Comparison of ENCODE assay signal across 7 cellular contexts in genomic region chr2:10382313-10383061, GRCh38.
DNase-seq lines count a peak whose midpoint lies in the region; ATAC-seq and TF ChIP-seq lines count a peak whose summit lies in the region.

No MANE protein-coding gene starts in this region.

- peak; percentile 53 for ATAC-seq in GM19025 (IDR thresholded peaks at IDR 0.05; ENCODE audit: low read depth, unreplicated experiment)
- peak; percentile 40 for ATAC-seq in HG03039 (IDR thresholded peaks at IDR 0.05; ENCODE audit: unreplicated experiment)
- no peak for ATAC-seq in HG03025 (IDR thresholded peaks at IDR 0.05; ENCODE audit: low FRiP score, unreplicated experiment)

- no peak overlapping the region for H3K27ac Mint-ChIP-seq in type B pancreatic cell

- peaks cover 30% of the 10 kb centered on the region for H3K4me1 Mint-ChIP-seq in type B pancreatic cell (ENCODE audit: unreplicated experiment)

- H3K27me3 Mint-ChIP-seq in type B pancreatic cell = peaks cover 4% of the 10 kb centered on the region

- no peak for TF ChIP-seq CTCF in type B pancreatic cell (conservative IDR thresholded peaks at IDR 0.05)

- no peaks in the 10 kb centered on the region for H3K9me3 Mint-ChIP-seq in type B pancreatic cell

- no peaks in the 10 kb centered on the region for H3K36me3 Mint-ChIP-seq in type B pancreatic cell

- DNase-seq in dermis microvascular lymphatic vessel endothelial cell (ENCODE audit: low read depth in 2 of 2) (peak; percentile 9 to 72), type B pancreatic cell (ENCODE audit: extremely low spot score, unreplicated experiment) (no peak)
- peak; percentile 32 for DNase-seq in stimulated activated CD4-positive, alpha-beta T cell treated with anti-CD3 and anti-CD28 coated beads, Interleukin-4, amount 100 ng/mL, for 24 hours

- no peak overlapping the region for H3K4me3 Mint-ChIP-seq in type B pancreatic cell

TF ChIP-seq in PFSK-1, 5 proteins besides CTCF, POLR2A, EP300 and RAD21:
- no peak for TF ChIP-seq SIN3A (IDR thresholded peaks at IDR 0.05; ENCODE audit: borderline replicate concordance, insufficient read depth, low read length)
- peak; percentile 51 for TF ChIP-seq FOXP2 (optimal IDR thresholded peaks at IDR 0.05; ENCODE audit: borderline replicate concordance, extremely low read depth, extremely low read length, insufficient read depth)
